18 cellular contexts compared by ENCODE assay signal in the genomic region with DNA sequence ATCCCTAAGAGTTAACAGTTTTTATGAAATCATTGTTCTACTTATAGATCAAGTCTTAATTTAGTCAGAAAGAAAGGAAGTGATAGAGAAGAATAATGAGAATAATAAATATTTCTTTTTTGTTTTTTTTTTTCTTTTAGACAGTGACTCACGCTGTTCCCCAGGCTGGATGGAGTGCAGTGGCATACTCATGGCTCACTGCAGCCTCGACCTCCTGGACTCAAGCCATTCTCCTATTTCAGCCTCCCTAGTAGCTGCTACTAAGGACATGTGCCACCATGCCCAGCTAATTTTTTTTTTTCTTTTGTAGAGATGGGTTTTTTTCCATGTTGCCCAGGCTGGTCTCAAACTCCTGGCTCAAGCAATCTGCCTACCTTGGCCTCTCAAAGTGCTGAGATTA. TPM values are rescaled to one million over a fixed set of nuclear protein-coding genes. Genes with fewer than 3 reads are reported as not detected.
DNase-seq lines count a peak whose midpoint lies in the region; ATAC-seq and TF ChIP-seq lines count a peak whose summit lies in the region.
"Had no signal": no experiment of that assay in that cellular context is flagged by ENCODE, and none has a peak within 500 bp of the region (broad histone marks: within the 10 kb centered on the region; RNA-seq: fewer than 3 reads in every experiment).

No MANE protein-coding gene starts in this region.

- H3K27ac ChIP-seq in mammary epithelial cell (ENCODE audit: insufficient read depth, low read depth, low read length) (no peak overlapping the region), foreskin keratinocyte (no peak overlapping the region)

- no peak overlapping the region for H3K4me2 ChIP-seq in mammary epithelial cell (ENCODE audit: insufficient read depth, low read depth, low read length)

- H3K4me3 ChIP-seq in mammary epithelial cell (replicated peaks in 1 of 3; ENCODE audit: insufficient read depth in 1 of 3, low read depth in 2 of 3, low read length in 3 of 3) (no peak overlapping the region), Caco-2 (ENCODE audit: low read depth, low read length) (no peak overlapping the region)
- H3K4me3 ChIP-seq: K562 had no signal

- dilution Hi-C loops in mammary epithelial cell (cut with HindIII; ENCODE audit: low sequenced_read_pairs) = no loop called here

- H3K27me3 ChIP-seq in mammary epithelial cell (ENCODE audit: insufficient read depth, low read length) (peaks cover 2% of the 10 kb centered on the region), foreskin keratinocyte (peaks cover 35% of the 10 kb centered on the region), Caco-2 (replicated peaks; ENCODE audit: control insufficient read depth, insufficient read depth, low read length) (no peaks in the 10 kb centered on the region)

- no peaks in the 10 kb centered on the region for H3K79me2 ChIP-seq in mammary epithelial cell (ENCODE audit: insufficient read depth, low read length)

- WGBS in mammary epithelial cell (ENCODE audit: low coverage, missing lambda C conversion rate) = 42% methylated on average over 2 of the region's 2 CpGs

- no peaks in the 10 kb centered on the region for H3K4me1 Mint-ChIP-seq in Caco-2 (ENCODE audit: low read depth, unreplicated experiment)
- H3K4me1 Mint-ChIP-seq in activated naive CD4-positive, alpha-beta T cell treated with anti-CD3 and anti-CD28 coated beads, Interleukin-2, amount 10 ng/mL, durations not matched to agents 7 days and 5 days = peaks cover 33% of the 10 kb centered on the region

- H3K27me3 Mint-ChIP-seq in Caco-2 (ENCODE audit: insufficient read depth, unreplicated experiment) = peaks cover 6% of the 10 kb centered on the region
- H3K27me3 Mint-ChIP-seq in activated naive CD4-positive, alpha-beta T cell treated with anti-CD3 and anti-CD28 coated beads, Interleukin-2, amount 10 ng/mL, durations not matched to agents 7 days and 5 days = peaks cover 18% of the 10 kb centered on the region

- intact Hi-C loops in mammary epithelial cell (cut with micrococcal nuclease) = no loop called here
- intact Hi-C loops in Caco-2 (cut with micrococcal nuclease; ENCODE audit: unreplicated experiment) = no loop called here

- no peaks in the 10 kb centered on the region for H3K36me3 ChIP-seq in mammary epithelial cell (ENCODE audit: insufficient read depth, low read length)
- no peaks in the 10 kb centered on the region for H3K36me3 ChIP-seq in Caco-2 (ENCODE audit: control insufficient read depth, insufficient read depth, low read length)

- H3K9me3 ChIP-seq in mammary epithelial cell (replicated peaks; ENCODE audit: insufficient read depth, low read length) = no peaks in the 10 kb centered on the region
- H3K9me3 ChIP-seq in Caco-2 = no peaks in the 10 kb centered on the region

- no peaks in the 10 kb centered on the region for H3K36me3 Mint-ChIP-seq in Caco-2 (ENCODE audit: insufficient read depth, unreplicated experiment)
- H3K36me3 Mint-ChIP-seq in activated naive CD4-positive, alpha-beta T cell treated with anti-CD3 and anti-CD28 coated beads, Interleukin-2, amount 10 ng/mL, durations not matched to agents 7 days and 5 days = peaks cover 7% of the 10 kb centered on the region

- H3K4me3 Mint-ChIP-seq in Caco-2 (ENCODE audit: unreplicated experiment) = no peak overlapping the region
- no peak overlapping the region for H3K4me3 Mint-ChIP-seq in activated naive CD4-positive, alpha-beta T cell treated with anti-CD3 and anti-CD28 coated beads, Interleukin-2, amount 10 ng/mL, durations not matched to agents 7 days and 5 days
- H3K4me3 Mint-ChIP-seq: H9 had no signal

- in situ Hi-C loops in mammary epithelial cell (cut with MboI; ENCODE audit: low sequenced_read_pairs in 2 of 2) = no loop called here

- no peak overlapping the region for H3K27ac Mint-ChIP-seq in Caco-2 (ENCODE audit: unreplicated experiment)
- no peak overlapping the region for H3K27ac Mint-ChIP-seq in activated naive CD4-positive, alpha-beta T cell treated with anti-CD3 and anti-CD28 coated beads, Interleukin-2, amount 10 ng/mL, durations not matched to agents 7 days and 5 days
- H3K27ac Mint-ChIP-seq: H9 had no signal

- POLR2A ChIA-PET in Caco-2 (lab: Charles Lee) = no interaction called here

- H3K4me1 ChIP-seq in mammary epithelial cell (ENCODE audit: insufficient read depth, low read length) (peaks cover 4% of the 10 kb centered on the region), foreskin keratinocyte (no peaks in the 10 kb centered on the region), Caco-2 (no peaks in the 10 kb centered on the region)

- no peaks in the 10 kb centered on the region for H3K9me3 Mint-ChIP-seq in Caco-2 (ENCODE audit: unreplicated experiment)
- peaks cover 2% of the 10 kb centered on the region for H3K9me3 Mint-ChIP-seq in activated naive CD4-positive, alpha-beta T cell treated with anti-CD3 and anti-CD28 coated beads, Interleukin-2, amount 10 ng/mL, durations not matched to agents 7 days and 5 days
- H3K9me3 Mint-ChIP-seq: H9 had no signal

- H2AFZ ChIP-seq in mammary epithelial cell (ENCODE audit: low read depth, low read length) = no peak overlapping the region

- no peaks in the 10 kb centered on the region for H4K20me1 ChIP-seq in mammary epithelial cell (ENCODE audit: insufficient read depth, low read length)

- ATAC-seq in foreskin keratinocyte = peak; percentile 44
- ATAC-seq: K562, Right ventricle myocardium inferior had no signal

- H3K9ac ChIP-seq in mammary epithelial cell (ENCODE audit: insufficient read depth, low read length) = no peak overlapping the region

- CTCF ChIA-PET in mammary epithelial cell (lab: Charles Lee; ENCODE audit: low non-redundant PET) (no interaction called here), Caco-2 (lab: Charles Lee) (interaction anchor here (0.7 kb wide), 1 partner anchor 241 kb away, joined by 3 read pairs; no protein-coding TSS in a partner anchor)
- CTCF ChIA-PET in activated naive CD4-positive, alpha-beta T cell treated with anti-CD3 and anti-CD28 coated beads, Interleukin-2, amount 10 ng/mL, durations not matched to agents 7 days and 5 days (lab: Charles Lee) = no interaction called here

- BruUV-seq in mammary epithelial cell (replicated peaks; lab: Mats Ljungman, UMichigan) = no TSS peak
- BruUV-seq in Caco-2 (replicated peaks; lab: Mats Ljungman, UMichigan) = no TSS peak

- TF ChIP-seq CTCF in mammary epithelial cell (conservative IDR thresholded peaks at IDR 0.05 in 1 of 2, IDR thresholded peaks at IDR 0.05 in 1 of 2; ENCODE audit: extremely low read depth in 1 of 2, insufficient read depth in 1 of 2, low read depth in 1 of 2, low read length in 2 of 2) (no peak), foreskin keratinocyte (conservative IDR thresholded peaks at IDR 0.05) (no peak), Caco-2 (IDR thresholded peaks at IDR 0.05; ENCODE audit: insufficient read depth in 1 of 2, low read depth in 1 of 2, low read length in 1 of 2, severe bottlenecking in 1 of 2, unreplicated experiment in 1 of 2) (no peak)

- DNase-seq in EH (ENCODE audit: low read depth) (peak; percentile 14), HT1080 (ENCODE audit: low read depth) (peak; percentile 59), mammary epithelial cell (peak; percentile 24), foreskin keratinocyte (peak in 1 of 2 donors; percentile 19), Caco-2 (no peak), NCI-H146 treated with DMSO at 0.1 percent for 48 hours (lab: John Stamatoyannopoulos, UW; ENCODE audit: unreplicated experiment) (no peak), iPS-NIHi7 (ENCODE audit: extremely low spot score) (no peak)
- no peak for DNase-seq in activated naive CD4-positive, alpha-beta T cell treated with anti-CD3 and anti-CD28 coated beads, Interleukin-2, amount 10 ng/mL, durations not matched to agents 7 days and 5 days
- DNase-seq: C1 segment of cervical spinal cord, DMS 273 treated with DMSO at 0.1 percent for 48 hours, H9, NCI-H1092, NCI-H146, NCI-H510A treated with DMSO at 0.1 percent for 48 hours had no signal

RNA-seq across cellular contexts. Expression of gene IFNA21, which starts 11.0 kb away (rescaled TPM):
- not detected in 2 replicates for total RNA-seq in HT1080 (2014; rRNA removed; shearing (Covaris generic))
- polyA plus RNA-seq in HT1080 (2015; cell fraction: cytosol; rRNA removed) = not detected in 2 replicates
- not detected in 2 replicates for polyA plus RNA-seq in HT1080 (2015; cell fraction: nucleus; rRNA removed)
- total RNA-seq in mammary epithelial cell (not detected), foreskin keratinocyte (not detected in 2 replicates), Caco-2 (2022) (not detected in 2 replicates)
- polyA plus RNA-seq in mammary epithelial cell (not detected), foreskin keratinocyte (not detected in 2 replicates)
- not detected for polyA minus RNA-seq in mammary epithelial cell
- total RNA-seq: A172, Daoy, H9, K562, Right ventricle myocardium inferior had no signal
- polyA plus RNA-seq: K562 had no signal

RNA-seq across cellular contexts. Expression of gene IFNW1, which starts 13.9 kb away (rescaled TPM):
- not detected in 2 replicates for total RNA-seq in HT1080 (2014; rRNA removed; shearing (Covaris generic))
- not detected in 2 replicates for polyA plus RNA-seq in HT1080 (2015; cell fraction: cytosol; rRNA removed)
- polyA plus RNA-seq in HT1080 (2015; cell fraction: nucleus; rRNA removed) = not detected in 2 replicates
- total RNA-seq in mammary epithelial cell (not detected), foreskin keratinocyte (not detected in 2 replicates), Caco-2 (2022) (not detected in 2 replicates)
- polyA plus RNA-seq in mammary epithelial cell (not detected), foreskin keratinocyte (not detected in 2 replicates)
- not detected for polyA minus RNA-seq in mammary epithelial cell
- total RNA-seq: A172, Daoy, H9, K562, Right ventricle myocardium inferior had no signal
- polyA plus RNA-seq: K562 had no signal

RNA-seq across cellular contexts. Expression of gene IFNA4, which starts 31.9 kb away (rescaled TPM):
- not detected in 2 replicates for total RNA-seq in HT1080 (2014; rRNA removed; shearing (Covaris generic))
- polyA plus RNA-seq in HT1080 (2015; cell fraction: cytosol; rRNA removed) = not detected in 2 replicates
- not detected in 2 replicates for polyA plus RNA-seq in HT1080 (2015; cell fraction: nucleus; rRNA removed)
- not detected for total RNA-seq in mammary epithelial cell
- not detected for polyA plus RNA-seq in mammary epithelial cell
- not detected for polyA minus RNA-seq in mammary epithelial cell
- total RNA-seq in foreskin keratinocyte = not detected in 2 replicates
- polyA plus RNA-seq in foreskin keratinocyte = not detected in 2 replicates
- not detected in 2 replicates for total RNA-seq in Caco-2 (2022)
- total RNA-seq: A172, Daoy, H9, K562, Right ventricle myocardium inferior had no signal
- polyA plus RNA-seq: K562 had no signal

RNA-seq across cellular contexts. Expression of gene IFNA7, which starts 46.5 kb away (rescaled TPM):
- total RNA-seq in HT1080 (2014; rRNA removed; shearing (Covaris generic)) = not detected in 2 replicates
- polyA plus RNA-seq in HT1080 (2015; cell fraction: cytosol; rRNA removed) = not detected in 2 replicates
- not detected in 2 replicates for polyA plus RNA-seq in HT1080 (2015; cell fraction: nucleus; rRNA removed)
- total RNA-seq in mammary epithelial cell = not detected
- polyA plus RNA-seq in mammary epithelial cell = not detected
- not detected for polyA minus RNA-seq in mammary epithelial cell
- total RNA-seq in foreskin keratinocyte = not detected in 2 replicates
- polyA plus RNA-seq in foreskin keratinocyte = not detected in 2 replicates
- not detected in 2 replicates for total RNA-seq in Caco-2 (2022)
- total RNA-seq: A172, Daoy, H9, K562, Right ventricle myocardium inferior had no signal
- polyA plus RNA-seq: K562 had no signal

RNA-seq across cellular contexts. Expression of gene IFNA10, which starts 51.4 kb away (rescaled TPM):
- not detected in 2 replicates for total RNA-seq in HT1080 (2014; rRNA removed; shearing (Covaris generic))
- polyA plus RNA-seq in HT1080 (2015; cell fraction: cytosol; rRNA removed) = not detected in 2 replicates
- not detected in 2 replicates for polyA plus RNA-seq in HT1080 (2015; cell fraction: nucleus; rRNA removed)
- not detected for total RNA-seq in mammary epithelial cell
- not detected for polyA plus RNA-seq in mammary epithelial cell
- not detected for polyA minus RNA-seq in mammary epithelial cell
- total RNA-seq in foreskin keratinocyte = not detected in 2 replicates
- not detected in 2 replicates for polyA plus RNA-seq in foreskin keratinocyte
- total RNA-seq in Caco-2 (2022) = not detected in 2 replicates
- total RNA-seq: A172, Daoy, H9, K562, Right ventricle myocardium inferior had no signal
- polyA plus RNA-seq: K562 had no signal

Comparison
In these comparisons a context has a peak if more than half of its experiments do, and no peak if none do; other contexts are left out.
1. DNase-seq: peak in EH (single experiment), HT1080 (single experiment) and mammary epithelial cell (single experiment); none in Caco-2 (0 of 2), NCI-H146 treated with DMSO at 0.1 percent for 48 hours (single experiment), iPS-NIHi7 (single experiment) and activated naive CD4-positive, alpha-beta T cell treated with anti-CD3 and anti-CD28 coated beads, Interleukin-2, amount 10 ng/mL, durations not matched to agents 7 days and 5 days (single experiment).